In the genomic region with DNA sequence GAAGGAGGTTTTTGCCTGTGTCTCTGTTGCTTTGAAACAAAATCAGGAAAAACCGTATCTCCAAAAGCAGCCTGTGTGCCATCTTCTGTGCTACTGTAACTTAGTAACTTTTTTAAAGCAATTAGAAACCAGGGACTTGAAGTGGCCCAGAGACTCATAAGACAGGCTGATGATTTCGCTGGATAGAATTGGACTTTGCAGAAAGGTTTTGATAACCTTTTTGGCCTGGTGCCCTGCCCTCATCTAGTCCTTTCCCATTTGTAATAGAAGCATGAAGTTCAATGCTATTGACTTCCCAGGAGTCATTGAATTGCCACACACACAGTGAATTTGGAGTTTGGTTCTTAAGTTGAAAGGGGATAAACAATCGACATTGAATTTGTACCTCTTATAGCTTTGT, we compare ENCODE assay signal across 13 cellular contexts.
DNase-seq lines count a peak whose midpoint lies in the region; ATAC-seq and TF ChIP-seq lines count a peak whose summit lies in the region.
"Had no signal": no experiment of that assay in that cellular context is flagged by ENCODE, and none has a peak within 500 bp of the region (broad histone marks: within the 10 kb centered on the region; RNA-seq: fewer than 3 reads in every experiment).

No MANE protein-coding gene starts in this region.

- no peaks in the 10 kb centered on the region for H3K9me2 ChIP-seq in SK-N-SH

- DNase-seq in Right ventricle myocardium superior (no peak), right cardiac atrium (no peak), NCI-H1092 treated with DMSO at 0.1 percent for 48 hours (lab: John Stamatoyannopoulos, UW) (peak; percentile 68), SK-N-SH (no peak), gastrocnemius medialis (no peak), MV-4-11 (lab: John Stamatoyannopoulos, UW) (no peak), NCI-H2227 treated with DMSO at 0.1 percent for 48 hours (lab: John Stamatoyannopoulos, UW) (no peak)
- DNase-seq: CD4-positive, alpha-beta memory T cell; DMS153; H9; NCI-H1694 treated with DMSO at 0.1 percent for 48 hours; SIG-M5 had no signal

- no peak for TF ChIP-seq RAD21 in SK-N-SH (IDR thresholded peaks at IDR 0.05; ENCODE audit: low read length)

- no peak for TF ChIP-seq EP300 in SK-N-SH (IDR thresholded peaks at IDR 0.05; ENCODE audit: borderline replicate concordance in 1 of 2, low read depth in 1 of 2, low read length in 1 of 2)

- H2AFZ ChIP-seq in SK-N-SH (ENCODE audit: low read depth): no peak overlapping the region

- H3K27ac ChIP-seq in right cardiac atrium (ENCODE audit: low read length) (no peak overlapping the region), SK-N-SH (ENCODE audit: low read depth in 2 of 2, low read length in 1 of 2) (no peak overlapping the region), gastrocnemius medialis (peak overlapping the region in 2 of 4 donors; percentile 42 to 52)

- intact Hi-C loops in Right ventricle myocardium superior (cut with DNase I) (no loop called here), right cardiac atrium (cut with DNase I) (no loop called here), gastrocnemius medialis (cut with DNase I; ENCODE audit: low total_unique reads) (no loop called here)

- peaks cover 7% of the 10 kb centered on the region; the same call in 1 of the 2 replicates for H3K79me2 ChIP-seq in SK-N-SH (ENCODE audit: insufficient read depth)

- H3K4me3 ChIP-seq in right cardiac atrium (ENCODE audit: low read length): no peak overlapping the region
- H3K4me3 ChIP-seq in SK-N-SH (ENCODE audit: low read depth in 2 of 2, low read length in 1 of 2): no peak overlapping the region
- no peak overlapping the region for H3K4me3 ChIP-seq in gastrocnemius medialis

- H3K4me1 ChIP-seq in right cardiac atrium (ENCODE audit: control insufficient read depth, insufficient read depth, low read length) (peaks cover 9% of the 10 kb centered on the region), SK-N-SH (ENCODE audit: control insufficient read depth in 1 of 2, insufficient read depth in 2 of 2, low read depth in 1 of 2, low read length in 1 of 2) (no peaks in the 10 kb centered on the region), gastrocnemius medialis (peaks cover 17 to 24% of the 10 kb centered on the region in 2 donors)

- H4K20me1 ChIP-seq in SK-N-SH (ENCODE audit: insufficient read depth): peaks cover 14% of the 10 kb centered on the region; the same call in 1 of the 2 replicates

- no peak for TF ChIP-seq POLR2A in gastrocnemius medialis (IDR thresholded peaks at IDR 0.05)

- in situ Hi-C loops in gastrocnemius medialis (cut with MboI; ENCODE audit: low sequenced_read_pairs in 4 of 4): no loop called here

- H3K9ac ChIP-seq in SK-N-SH: no peak overlapping the region

- no peaks in the 10 kb centered on the region for H3F3A ChIP-seq in SK-N-SH (replicated peaks; ENCODE audit: insufficient read depth)

- H3K36me3 ChIP-seq in SK-N-SH (replicated peaks in 1 of 2; ENCODE audit: control insufficient read depth in 1 of 2, insufficient read depth in 2 of 2, low read length in 1 of 2) (no peaks in the 10 kb centered on the region), gastrocnemius medialis (no peaks in the 10 kb centered on the region)

- CTCF ChIA-PET in SK-N-SH (lab: Yijun Ruan, JAX): no interaction called here

- ATAC-seq in Right ventricle myocardium superior (ENCODE audit: poor library complexity) (peak; percentile 23), right cardiac atrium (no peak), gastrocnemius medialis (peak; percentile 18 to 32), GM18502 (IDR thresholded peaks at IDR 0.05; ENCODE audit: poor library complexity, unreplicated experiment) (no peak)

- H3K27me3 ChIP-seq in right cardiac atrium (ENCODE audit: control insufficient read depth, insufficient read depth) (no peaks in the 10 kb centered on the region), SK-N-SH (ENCODE audit: insufficient read depth) (no peaks in the 10 kb centered on the region), gastrocnemius medialis (no peaks in the 10 kb centered on the region)

- TF ChIP-seq CTCF in SK-N-SH (IDR thresholded peaks at IDR 0.05) (no peak), gastrocnemius medialis (IDR thresholded peaks at IDR 0.05 in 4 of 5, conservative IDR thresholded peaks at IDR 0.05 in 1 of 5) (no peak)

- POLR2A ChIA-PET in SK-N-SH (lab: Yijun Ruan, JAX): no interaction called here

- WGBS in right cardiac atrium: 88% methylated on average over 3 of the region's 3 CpGs
- 88% methylated on average over 3 of the region's 3 CpGs for WGBS in SK-N-SH (ENCODE audit: low lambda C conversion rate)

- H3K9me3 ChIP-seq in right cardiac atrium (ENCODE audit: control insufficient read depth, low read length): no peaks in the 10 kb centered on the region
- no peaks in the 10 kb centered on the region for H3K9me3 ChIP-seq in SK-N-SH
- H3K9me3 ChIP-seq in gastrocnemius medialis: no peaks in the 10 kb centered on the region

- H3K4me2 ChIP-seq in SK-N-SH: no peak overlapping the region

TF ChIP-seq in SK-N-SH, 30 proteins besides CTCF, POLR2A, EP300 and RAD21:
- TF ChIP-seq FOSL2 (IDR thresholded peaks at IDR 0.05; ENCODE audit: borderline replicate concordance, low read depth) (no peak), YY1 (IDR thresholded peaks at IDR 0.05; ENCODE audit: low read depth) (no peak), TCF12 (IDR thresholded peaks at IDR 0.05) (peak; percentile 4; the same call in 1 of the 2 replicates), GABPA (IDR thresholded peaks at IDR 0.05; ENCODE audit: low read depth) (no peak)
- TF ChIP-seq, protein P1, sequence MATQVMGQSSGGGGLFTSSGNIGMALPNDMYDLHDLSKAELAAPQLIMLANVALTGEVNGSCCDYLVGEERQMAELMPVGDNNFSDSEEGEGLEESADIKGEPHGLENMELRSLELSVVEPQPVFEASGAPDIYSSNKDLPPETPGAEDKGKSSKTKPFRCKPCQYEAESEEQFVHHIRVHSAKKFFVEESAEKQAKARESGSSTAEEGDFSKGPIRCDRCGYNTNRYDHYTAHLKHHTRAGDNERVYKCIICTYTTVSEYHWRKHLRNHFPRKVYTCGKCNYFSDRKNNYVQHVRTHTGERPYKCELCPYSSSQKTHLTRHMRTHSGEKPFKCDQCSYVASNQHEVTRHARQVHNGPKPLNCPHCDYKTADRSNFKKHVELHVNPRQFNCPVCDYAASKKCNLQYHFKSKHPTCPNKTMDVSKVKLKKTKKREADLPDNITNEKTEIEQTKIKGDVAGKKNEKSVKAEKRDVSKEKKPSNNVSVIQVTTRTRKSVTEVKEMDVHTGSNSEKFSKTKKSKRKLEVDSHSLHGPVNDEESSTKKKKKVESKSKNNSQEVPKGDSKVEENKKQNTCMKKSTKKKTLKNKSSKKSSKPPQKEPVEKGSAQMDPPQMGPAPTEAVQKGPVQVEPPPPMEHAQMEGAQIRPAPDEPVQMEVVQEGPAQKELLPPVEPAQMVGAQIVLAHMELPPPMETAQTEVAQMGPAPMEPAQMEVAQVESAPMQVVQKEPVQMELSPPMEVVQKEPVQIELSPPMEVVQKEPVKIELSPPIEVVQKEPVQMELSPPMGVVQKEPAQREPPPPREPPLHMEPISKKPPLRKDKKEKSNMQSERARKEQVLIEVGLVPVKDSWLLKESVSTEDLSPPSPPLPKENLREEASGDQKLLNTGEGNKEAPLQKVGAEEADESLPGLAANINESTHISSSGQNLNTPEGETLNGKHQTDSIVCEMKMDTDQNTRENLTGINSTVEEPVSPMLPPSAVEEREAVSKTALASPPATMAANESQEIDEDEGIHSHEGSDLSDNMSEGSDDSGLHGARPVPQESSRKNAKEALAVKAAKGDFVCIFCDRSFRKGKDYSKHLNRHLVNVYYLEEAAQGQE (IDR thresholded peaks at IDR 0.05; ENCODE audit: low read depth, low read length): no peak
- TF ChIP-seq, protein P2, sequence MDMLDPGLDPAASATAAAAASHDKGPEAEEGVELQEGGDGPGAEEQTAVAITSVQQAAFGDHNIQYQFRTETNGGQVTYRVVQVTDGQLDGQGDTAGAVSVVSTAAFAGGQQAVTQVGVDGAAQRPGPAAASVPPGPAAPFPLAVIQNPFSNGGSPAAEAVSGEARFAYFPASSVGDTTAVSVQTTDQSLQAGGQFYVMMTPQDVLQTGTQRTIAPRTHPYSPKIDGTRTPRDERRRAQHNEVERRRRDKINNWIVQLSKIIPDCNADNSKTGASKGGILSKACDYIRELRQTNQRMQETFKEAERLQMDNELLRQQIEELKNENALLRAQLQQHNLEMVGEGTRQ (IDR thresholded peaks at IDR 0.05; ENCODE audit: borderline replicate concordance, low read depth, low read length): no peak

Comparison
In these comparisons a context has a peak if more than half of its experiments do, and no peak if none do; other contexts are left out.
1. ATAC-seq: peak in Right ventricle myocardium superior (single experiment) and gastrocnemius medialis (2 of 2); none in right cardiac atrium (0 of 2) and GM18502 (single experiment).